ENCODE assay signal across 25 cellular contexts in the genomic region with DNA sequence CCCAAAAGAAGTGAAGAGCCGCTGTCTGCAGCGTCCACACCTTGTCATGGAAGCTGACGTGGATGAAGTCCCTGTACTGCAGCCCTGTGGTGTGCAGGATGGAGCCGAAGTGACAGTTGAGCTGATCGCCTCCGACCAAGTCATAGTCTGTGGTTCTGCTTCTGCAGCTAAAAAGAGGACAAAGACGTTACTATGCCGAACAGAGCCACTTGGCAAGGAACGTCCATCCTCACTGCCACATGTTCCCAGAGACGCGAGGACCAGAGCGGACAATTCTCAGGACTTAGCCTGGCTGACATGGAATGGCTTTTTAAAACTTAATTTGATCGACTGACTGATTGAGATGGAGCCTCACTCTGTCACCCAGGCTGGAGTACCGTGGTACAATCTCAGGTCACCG. TPM values are rescaled to one million over a fixed set of nuclear protein-coding genes. Genes with fewer than 3 reads are reported as not detected.
DNase-seq lines count a peak whose midpoint lies in the region; ATAC-seq, FAIRE-seq and TF ChIP-seq lines count a peak whose summit lies in the region.
"Had no signal": no experiment of that assay in that cellular context is flagged by ENCODE, and none has a peak within 500 bp of the region (broad histone marks: within the 10 kb centered on the region; RNA-seq: fewer than 3 reads in every experiment).

No MANE protein-coding gene starts in this region.

- H3K4me3 Mint-ChIP-seq in nephron progenitor cell, result no peak overlapping the region
- H3K4me3 Mint-ChIP-seq: B cell; CD4-positive, alpha-beta T cell; GM23338 had no signal

- H3K9me3 Mint-ChIP-seq in nephron progenitor cell, result no peaks in the 10 kb centered on the region
- H3K9me3 Mint-ChIP-seq: CD4-positive, alpha-beta T cell had no signal

- peak overlapping the region in 10 of 11 experiments; percentile 66 to 94 (median 78); a peak in 17 of 22 replicates for H3K4me2 ChIP-seq in BLaER1 treated with 17β-estradiol and CSF1 and Interleukin-3, amounts not matched to agents 10 nM and 100 nM
- H3K4me2 ChIP-seq: GM23338, KMS-11 had no signal

- H3K27me3 Mint-ChIP-seq in nephron progenitor cell (ENCODE audit: low read depth, poor library complexity), result no peaks in the 10 kb centered on the region
- H3K27me3 Mint-ChIP-seq: B cell; CD4-positive, alpha-beta T cell had no signal

- H3K9ac ChIP-seq in BLaER1 treated with 17β-estradiol and CSF1 and Interleukin-3, amounts not matched to agents 10 nM and 100 nM, result peak overlapping the region in 9 of 11 experiments; percentile 81 to 90 (median 85); a peak in 16 of 22 replicates
- H3K9ac ChIP-seq: KMS-11 had no signal

- H3K27ac Mint-ChIP-seq in nephron progenitor cell, result peak overlapping the region; percentile 80
- H3K27ac Mint-ChIP-seq: B cell, GM23338 had no signal

- H3K4me3 ChIP-seq in BLaER1 treated with 17β-estradiol and CSF1 and Interleukin-3, amounts not matched to agents 10 nM and 100 nM, result peak overlapping the region in 1 of 10 experiments; percentile 26; a peak in 1 of 20 replicates
- no peak overlapping the region for H3K4me3 ChIP-seq in bronchial epithelial cell (ENCODE audit: low read depth, low read length)
- H3K4me3 ChIP-seq: GM23338, HAP-1, SJCRH30 had no signal

- no peak for ATAC-seq in GM21529 (IDR thresholded peaks at IDR 0.05; ENCODE audit: unreplicated experiment)
- ATAC-seq: GM23338 had no signal

- peak; percentile 23 for FAIRE-seq in bronchial epithelial cell (lab: Jason Lieb, UNC)
- FAIRE-seq: A204.1, RCC 7860 had no signal

- peaks cover 40 to 93% (median 73%) of the 10 kb centered on the region in 10 experiments for H3K4me1 ChIP-seq in BLaER1 treated with 17β-estradiol and CSF1 and Interleukin-3, amounts not matched to agents 10 nM and 100 nM
- H3K4me1 ChIP-seq: HAP-1, SJCRH30 had no signal

- peak overlapping the region; percentile 2 to 99 (median 97); a peak in 21 of 22 replicates for H3K27ac ChIP-seq in BLaER1 treated with 17β-estradiol and CSF1 and Interleukin-3, amounts not matched to agents 10 nM and 100 nM
- H3K27ac ChIP-seq: KMS-11, SJCRH30 had no signal

- peaks cover 74 to 97% (median 94%) of the 10 kb centered on the region in 11 experiments for H3K36me3 ChIP-seq in BLaER1 treated with 17β-estradiol and CSF1 and Interleukin-3, amounts not matched to agents 10 nM and 100 nM
- H3K36me3 ChIP-seq in bronchial epithelial cell (ENCODE audit: control insufficient read depth, insufficient read depth, low read length), result peaks cover 45% of the 10 kb centered on the region

- peaks cover 12% of the 10 kb centered on the region for H3K4me1 Mint-ChIP-seq in nephron progenitor cell
- H3K4me1 Mint-ChIP-seq: B cell, GM23338 had no signal

- H3K36me3 Mint-ChIP-seq in nephron progenitor cell (ENCODE audit: low read depth), result peaks cover 74% of the 10 kb centered on the region

- no peaks in the 10 kb centered on the region for H3K27me3 ChIP-seq in BLaER1 treated with 17β-estradiol and CSF1 and Interleukin-3, amounts not matched to agents 10 nM and 100 nM
- H3K27me3 ChIP-seq in bronchial epithelial cell (ENCODE audit: control insufficient read depth, insufficient read depth, low read length), result no peaks in the 10 kb centered on the region
- H3K27me3 ChIP-seq: SJCRH30 had no signal

- no peak for TF ChIP-seq CTCF in bronchial epithelial cell (IDR thresholded peaks at IDR 0.05; ENCODE audit: insufficient read depth, low read length, severe bottlenecking)
- no peak for TF ChIP-seq CTCF in nephron progenitor cell (IDR thresholded peaks at IDR 0.05)

- H3K9me3 ChIP-seq in BLaER1 treated with 17β-estradiol and CSF1 and Interleukin-3, amounts not matched to agents 10 nM and 100 nM (replicated peaks in 1 of 11), result no peaks in the 10 kb centered on the region
- H3K9me3 ChIP-seq: SJCRH30 had no signal

- DNase-seq in bronchial epithelial cell (ENCODE audit: low read depth) (no peak), nephron progenitor cell (no peak), superior temporal gyrus (ENCODE audit: extremely low spot score) (peak; percentile 55), UCSD-AML1 (lab: John Stamatoyannopoulos, UW; ENCODE audit: unreplicated experiment) (no peak)
- no peak for DNase-seq in NK-92 treated with Interleukin-12 subunit alpha and Interleukin-12 subunit beta, amount 100 ng/mL, for 24 hours (lab: John Stamatoyannopoulos, UW)
- DNase-seq: CD4-positive, alpha-beta T cell; COR-L47; DMS79; IMR-90; MV-4-11; NCI-H1105 treated with DMSO at 0.1 percent for 48 hours; NCI-H2029 treated with DMSO at 0.1 percent for 48 hours; NCI-H226; NCI-H510A treated with DMSO at 0.1 percent for 48 hours; NCI-H774; OCI-M1; SJCRH30 had no signal

- H4K20me1 ChIP-seq in BLaER1 treated with 17β-estradiol and CSF1 and Interleukin-3, amounts not matched to agents 10 nM and 100 nM, result peaks cover 0 to 35% (median 3%) of the 10 kb centered on the region in 11 experiments; a peak in 7 of 22 replicates

RNA-seq across cellular contexts. Expression of a gene that starts 21.8 kb away (rescaled TPM):
- 22.5 and 27.1 TPM in 2 replicates for total RNA-seq in bronchial epithelial cell

RNA-seq across cellular contexts. Expression of a gene that starts 51.6 kb away (rescaled TPM):
- total RNA-seq in bronchial epithelial cell, result 81.5 and 108 TPM in 2 replicates

RNA-seq across cellular contexts. Expression of a gene that starts 58.0 kb away (rescaled TPM):
- 72.1 and 90.6 TPM in 2 replicates for total RNA-seq in bronchial epithelial cell
